Comparison of ENCODE assay signal across 18 cellular contexts in the genomic region with DNA sequence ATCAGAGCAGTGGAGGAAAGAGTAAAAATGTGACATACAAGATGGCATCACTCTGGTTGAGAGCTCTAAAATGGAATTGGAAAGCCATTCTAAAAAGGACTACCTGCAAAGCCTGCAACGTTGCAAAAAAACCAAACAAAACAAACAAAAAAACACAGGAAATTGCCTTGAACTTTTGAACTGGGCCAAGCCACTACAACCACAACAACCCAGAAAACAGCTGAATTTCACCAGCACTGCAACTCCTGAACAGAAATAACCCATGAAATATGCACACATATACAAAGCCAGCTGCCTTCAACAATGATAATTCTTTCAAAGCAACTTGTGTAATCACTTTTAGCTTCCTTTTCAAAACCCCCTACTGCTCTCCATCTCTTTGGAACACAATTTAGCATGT.
"Had no signal": no experiment of that assay in that cellular context is flagged by ENCODE, and none has a peak within 500 bp of the region (broad histone marks: within the 10 kb centered on the region; RNA-seq: fewer than 3 reads in every experiment).

No MANE protein-coding gene starts in this region.

- H3K36me3 ChIP-seq: cardiac muscle cell, gastrocnemius medialis, lower lobe of right lung, right atrium auricular region, spleen, tibial artery had no signal

- H3K27me3 Mint-ChIP-seq: activated CD8-positive, alpha-beta memory T cell treated with anti-CD3 and anti-CD28 coated beads, Interleukin-2, amount 10 ng/mL, durations not matched to agents 7 days and 5 days; activated T-cell treated with anti-CD3 and anti-CD28 coated beads, Interleukin-2, amount 50 U/mL, for 24 hours; naive B cell; stimulated activated memory B cell treated with anti-CD40 and anti-IgM and Interleukin-4, amounts not matched to agents 10 μg/mL and 1 μg/mL and 100 μg/mL, for 72 hours had no signal

- H3K4me3 Mint-ChIP-seq: activated CD8-positive, alpha-beta memory T cell treated with anti-CD3 and anti-CD28 coated beads, Interleukin-2, amount 10 ng/mL, durations not matched to agents 7 days and 5 days; activated T-cell treated with anti-CD3 and anti-CD28 coated beads, Interleukin-2, amount 50 U/mL, for 24 hours; stimulated activated memory B cell treated with anti-CD40 and anti-IgM and Interleukin-4, amounts not matched to agents 10 μg/mL and 1 μg/mL and 100 μg/mL, for 72 hours had no signal

- H3K9me3 Mint-ChIP-seq: stimulated activated memory B cell treated with anti-CD40 and anti-IgM and Interleukin-4, amounts not matched to agents 10 μg/mL and 1 μg/mL and 100 μg/mL, for 72 hours had no signal

- H3K4me1 ChIP-seq: gastrocnemius medialis, lower lobe of right lung, right atrium auricular region, spleen, tibial artery had no signal

- H3K9me3 ChIP-seq: gastrocnemius medialis, right atrium auricular region, tibial artery had no signal

- H3K4me3 ChIP-seq: cardiac muscle cell, gastrocnemius medialis, lower lobe of right lung, right atrium auricular region, spleen, tibial artery had no signal

- ATAC-seq: activated CD8-positive, alpha-beta memory T cell treated with anti-CD3 and anti-CD28 coated beads, Interleukin-2, amount 10 ng/mL, durations not matched to agents 7 days and 5 days; activated naive CD4-positive, alpha-beta T cell treated with anti-CD3 and anti-CD28 coated beads, Interleukin-2, amount 50 U/mL, for 72 hours; gastrocnemius medialis; lower lobe of right lung; stimulated activated memory B cell treated with anti-CD40 and anti-IgM and Interleukin-4, amounts not matched to agents 10 μg/mL and 1 μg/mL and 100 μg/mL, for 72 hours had no signal

- H3K27ac Mint-ChIP-seq: activated CD8-positive, alpha-beta memory T cell treated with anti-CD3 and anti-CD28 coated beads, Interleukin-2, amount 10 ng/mL, durations not matched to agents 7 days and 5 days; activated naive CD4-positive, alpha-beta T cell treated with anti-CD3 and anti-CD28 coated beads, Interleukin-2, amount 50 U/mL, for 72 hours; activated T-cell treated with anti-CD3 and anti-CD28 coated beads, Interleukin-2, amount 50 U/mL, for 24 hours; naive B cell; stimulated activated memory B cell treated with anti-CD40 and anti-IgM and Interleukin-4, amounts not matched to agents 10 μg/mL and 1 μg/mL and 100 μg/mL, for 72 hours had no signal

- H3K36me3 Mint-ChIP-seq: activated CD8-positive, alpha-beta memory T cell treated with anti-CD3 and anti-CD28 coated beads, Interleukin-2, amount 10 ng/mL, durations not matched to agents 7 days and 5 days; naive B cell; stimulated activated memory B cell treated with anti-CD40 and anti-IgM and Interleukin-4, amounts not matched to agents 10 μg/mL and 1 μg/mL and 100 μg/mL, for 72 hours had no signal

- H3K27me3 ChIP-seq: cardiac muscle cell, gastrocnemius medialis, right atrium auricular region, spleen, tibial artery had no signal

- H3K27ac ChIP-seq: cardiac muscle cell, gastrocnemius medialis, lower lobe of right lung, right atrium auricular region, spleen, tibial artery had no signal

- DNase-seq: activated CD4-positive, alpha-beta T cell treated with anti-CD3 and anti-CD28 coated beads for 1 hour; activated CD4-positive, alpha-beta T cell treated with anti-CD3 and anti-CD28 coated beads, Interleukin-2, amount 50 U/mL, for 48 hours; activated CD8-positive, alpha-beta memory T cell treated with anti-CD3 and anti-CD28 coated beads, Interleukin-2, amount 10 ng/mL, durations not matched to agents 7 days and 5 days; activated effector memory CD4-positive, alpha-beta T cell treated with anti-CD3 and anti-CD28 coated beads, Interleukin-2, amount 50 U/mL, for 16 hours; activated T-cell treated with anti-CD3 and anti-CD28 coated beads, Interleukin-2, amount 50 U/mL, for 24 hours; amygdala; gastrocnemius medialis; hippocampal formation; lower lobe of right lung; naive B cell; posterior cingulate gyrus; spleen; stimulated activated CD4-positive, alpha-beta T cell treated with anti-CD3 and anti-CD28 coated beads, Interleukin-1b, Interleukin-23, amount 100 ng/mL, for 48 hours; tibial artery had no signal

- H3K4me1 Mint-ChIP-seq: activated CD8-positive, alpha-beta memory T cell treated with anti-CD3 and anti-CD28 coated beads, Interleukin-2, amount 10 ng/mL, durations not matched to agents 7 days and 5 days; naive B cell; stimulated activated memory B cell treated with anti-CD40 and anti-IgM and Interleukin-4, amounts not matched to agents 10 μg/mL and 1 μg/mL and 100 μg/mL, for 72 hours had no signal
